ENCODE assay signal across 14 cellular contexts in genomic region chr5:15992918-15993317, GRCh38.
DNase-seq lines count a peak whose midpoint lies in the region; ATAC-seq and TF ChIP-seq lines count a peak whose summit lies in the region.
"Had no signal": no experiment of that assay in that cellular context is flagged by ENCODE, and none has a peak within 500 bp of the region (broad histone marks: within the 10 kb centered on the region; RNA-seq: fewer than 3 reads in every experiment).

No MANE protein-coding gene starts in this region.

- H3K4me3 Mint-ChIP-seq in GM23338: no peak overlapping the region
- H3K4me3 Mint-ChIP-seq: activated T-cell treated with anti-CD3 and anti-CD28 coated beads, Interleukin-2, amount 50 U/mL, for 4 hours; endodermal cell had no signal

- H3K79me2 ChIP-seq in GM23338 (replicated peaks; ENCODE audit: insufficient read depth): no peaks in the 10 kb centered on the region
- no peaks in the 10 kb centered on the region for H3K79me2 ChIP-seq in fibroblast of lung (ENCODE audit: control insufficient read depth, insufficient read depth, low read length)

- no peak overlapping the region for H3K4me3 ChIP-seq in GM23338
- H3K4me3 ChIP-seq in fibroblast of lung (replicated peaks in 1 of 4; ENCODE audit: control extremely low read depth in 1 of 4, insufficient read depth in 1 of 4, low read depth in 3 of 4, low read length in 4 of 4): no peak overlapping the region
- no peak overlapping the region for H3K4me3 ChIP-seq in retinal pigment epithelial cell (ENCODE audit: low read length)
- no peak overlapping the region for H3K4me3 ChIP-seq in stomach
- H3K4me3 ChIP-seq: psoas muscle had no signal

- H3K4me1 ChIP-seq in GM23338 (ENCODE audit: insufficient read depth) (no peaks in the 10 kb centered on the region), fibroblast of lung (ENCODE audit: control insufficient read depth, extremely low read depth, insufficient read depth, low read length) (peaks cover 3% of the 10 kb centered on the region), stomach (no peaks in the 10 kb centered on the region)
- H3K4me1 ChIP-seq: psoas muscle had no signal

- no peaks in the 10 kb centered on the region for H3F3A ChIP-seq in GM23338 (replicated peaks; ENCODE audit: low read depth)

- H3K27me3 Mint-ChIP-seq in GM23338 (ENCODE audit: insufficient read depth, low read depth, poor library complexity): peaks cover 2% of the 10 kb centered on the region

- H3K27ac Mint-ChIP-seq in GM23338: no peak overlapping the region
- H3K27ac Mint-ChIP-seq: endodermal cell had no signal

- TF ChIP-seq EP300 in stomach (IDR thresholded peaks at IDR 0.05): no peak

- peaks cover 6% of the 10 kb centered on the region; the same call in 2 of the 3 replicates for H3K36me3 Mint-ChIP-seq in GM23338 (ENCODE audit: low read depth)

- H3K4me2 ChIP-seq in GM23338 (no peak overlapping the region), fibroblast of lung (ENCODE audit: extremely low read depth, insufficient read depth, low read length) (peak overlapping the region; percentile 41)

- peaks cover 21% of the 10 kb centered on the region for H3K9me3 Mint-ChIP-seq in GM23338

- H3K9me3 ChIP-seq in fibroblast of lung (ENCODE audit: control insufficient read depth, insufficient read depth, low read depth, low read length) (no peaks in the 10 kb centered on the region), stomach (peaks cover 0 to 23% (median 18%) of the 10 kb centered on the region in 4 donors)

- WGBS in stomach, 5 donors: 67 to 72% (median 68%) methylated on average over 2 of the region's 2 CpGs

- H3K4me1 Mint-ChIP-seq in GM23338: no peaks in the 10 kb centered on the region

- TF ChIP-seq CTCF in GM23338 (conservative IDR thresholded peaks at IDR 0.05; ENCODE audit: low read depth in 2 of 2) (no peak), fibroblast of lung (conservative IDR thresholded peaks at IDR 0.05 in 1 of 2, IDR thresholded peaks at IDR 0.05 in 1 of 2; ENCODE audit: low read depth in 1 of 2, low read length in 2 of 2) (peak in 1 of 2 donors; percentile 10), retinal pigment epithelial cell (conservative IDR thresholded peaks at IDR 0.05; ENCODE audit: low read depth, low read length) (peak; percentile 14), stomach (IDR thresholded peaks at IDR 0.05) (no peak)

- no peaks in the 10 kb centered on the region for H3K9me2 ChIP-seq in GM23338 (ENCODE audit: insufficient read depth)

- intact Hi-C loops in posterior vena cava (cut with DNase I) (no loop called here), stomach (cut with DNase I; ENCODE audit: low total_unique reads) (loop anchor here (5.0 to 10.0 kb wide), 2 partner anchors 606 to 888 kb away; no protein-coding TSS in a partner anchor)

- H4K20me1 ChIP-seq in GM23338 (replicated peaks; ENCODE audit: insufficient read depth): no peaks in the 10 kb centered on the region
- no peaks in the 10 kb centered on the region for H4K20me1 ChIP-seq in fibroblast of lung (ENCODE audit: control insufficient read depth, extremely low read depth, insufficient read depth, low read length)

- ATAC-seq in GM23338 (no peak), HG03039 (IDR thresholded peaks at IDR 0.05; ENCODE audit: unreplicated experiment) (no peak)
- ATAC-seq: activated T-cell treated with anti-CD3 and anti-CD28 coated beads, Interleukin-2, amount 50 U/mL, for 4 hours; psoas muscle had no signal

- H3K27me3 ChIP-seq in GM23338 (ENCODE audit: insufficient read depth): no peaks in the 10 kb centered on the region
- no peaks in the 10 kb centered on the region for H3K27me3 ChIP-seq in fibroblast of lung (ENCODE audit: control insufficient read depth, insufficient read depth, low read length)
- no peaks in the 10 kb centered on the region for H3K27me3 ChIP-seq in stomach

- H3K36me3 ChIP-seq in GM23338 (ENCODE audit: insufficient read depth) (peaks cover 6% of the 10 kb centered on the region), fibroblast of lung (ENCODE audit: control insufficient read depth, insufficient read depth, low read length) (no peaks in the 10 kb centered on the region), stomach (no peaks in the 10 kb centered on the region)

- peak overlapping the region; percentile 69; the same call in 1 of the 2 replicates for H2AFZ ChIP-seq in GM23338
- H2AFZ ChIP-seq in fibroblast of lung (ENCODE audit: low read length): no peak overlapping the region

- H3K9ac ChIP-seq in fibroblast of lung (ENCODE audit: insufficient read depth, low read length): no peak overlapping the region

- H3K27ac ChIP-seq in GM23338 (ENCODE audit: low read depth): no peak overlapping the region
- H3K27ac ChIP-seq in fibroblast of lung (ENCODE audit: insufficient read depth, low read length): no peak overlapping the region
- H3K27ac ChIP-seq in stomach: no peak overlapping the region
- H3K27ac ChIP-seq: psoas muscle had no signal

- DNase-seq in GM23338 (ENCODE audit: low spot score) (no peak), SW 1271 (lab: John Stamatoyannopoulos, UW) (peak; percentile 27 to 59), fibroblast of lung (ENCODE audit: low read depth in 2 of 2) (peak; percentile 47 to 82), retinal pigment epithelial cell (ENCODE audit: low read depth) (no peak), posterior vena cava (ENCODE audit: low spot score) (no peak), stomach (no peak), NOMO-1 treated with DMSO at 0.1 percent for 48 hours (lab: John Stamatoyannopoulos, UW; ENCODE audit: unreplicated experiment) (no peak)
- DNase-seq: activated CD4-positive, CD25-positive, alpha-beta regulatory T cell treated with anti-CD3 and anti-CD28 coated beads, Interleukin-2, amount 50 U/mL, for 72 hours; activated T-cell treated with anti-CD3 and anti-CD28 coated beads, Interleukin-2, amount 50 U/mL, for 4 hours; aorta; endodermal cell; NCI-H748 treated with DMSO at 0.1 percent for 48 hours; psoas muscle had no signal

- TF ChIP-seq POLR2A in stomach (IDR thresholded peaks at IDR 0.05): no peak

TF ChIP-seq in GM23338, 12 proteins besides CTCF, POLR2A, EP300 and RAD21:
- TF ChIP-seq CREB1 (CRISPR knock-in tag; IDR thresholded peaks at IDR 0.05; ENCODE audit: low read depth): no peak
- TF ChIP-seq EZH2phosphoT487 (IDR thresholded peaks at IDR 0.05; ENCODE audit: unreplicated experiment): no peak
- TF ChIP-seq STAT1 (IDR thresholded peaks at IDR 0.05; ENCODE audit: unreplicated experiment): no peak
- TF ChIP-seq POLR2AphosphoS5 (IDR thresholded peaks at IDR 0.05; ENCODE audit: low read depth): no peak

Comparison
In these comparisons a context has a peak if more than half of its experiments do, and no peak if none do; other contexts are left out.
1. DNase-seq: peak in SW 1271 (2 of 2) and fibroblast of lung (2 of 2); none in GM23338 (single experiment), retinal pigment epithelial cell (single experiment), posterior vena cava (single experiment), stomach (single experiment) and NOMO-1 treated with DMSO at 0.1 percent for 48 hours (single experiment).